In the genomic region with DNA sequence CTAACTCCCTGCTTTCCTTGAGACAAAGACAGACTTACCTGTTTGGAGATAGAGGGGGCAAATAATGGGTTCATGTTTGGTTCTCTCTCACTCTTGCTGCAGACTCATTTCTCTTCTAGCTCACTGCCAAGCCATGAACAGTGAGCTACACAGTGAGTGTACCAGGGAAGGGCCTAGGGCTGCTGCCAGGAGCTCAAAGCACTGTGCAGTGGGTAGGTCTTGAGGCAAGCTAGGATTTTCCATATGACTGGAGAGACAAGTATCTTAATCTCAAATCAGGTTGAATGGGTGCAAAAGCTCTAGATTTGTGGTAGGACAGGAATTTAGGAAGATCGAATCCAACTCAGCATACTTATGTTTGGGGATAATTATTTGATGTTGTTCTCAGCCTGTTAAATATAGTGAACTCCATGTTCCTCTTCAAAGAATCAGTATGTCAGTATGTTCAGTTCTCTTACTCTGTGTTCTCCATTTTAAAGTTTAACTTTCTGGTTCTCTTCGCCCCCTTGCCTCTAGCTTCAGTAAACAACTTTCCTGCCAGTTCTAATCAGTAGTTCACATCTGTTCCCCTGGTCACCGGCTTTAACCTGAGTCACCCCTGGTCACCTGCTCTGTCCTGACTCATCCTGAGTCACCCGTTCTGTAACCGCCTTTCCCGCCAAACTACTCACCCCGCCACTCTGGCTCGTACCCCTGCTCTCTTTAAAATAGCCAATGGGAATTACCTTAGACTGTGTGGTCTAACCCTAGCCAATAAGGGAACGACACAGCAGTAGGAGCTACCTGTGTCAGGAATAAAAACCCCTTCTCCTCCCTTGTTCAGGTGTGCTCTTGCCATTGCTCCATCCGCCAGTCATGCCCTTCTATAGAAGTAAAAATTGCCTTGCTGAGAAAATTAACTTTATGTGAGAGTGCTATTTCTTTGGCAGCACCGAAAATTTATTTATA, we compare ENCODE assay signal across 25 cellular contexts. TPM values are rescaled to one million over a fixed set of nuclear protein-coding genes. Genes with fewer than 3 reads are reported as not detected.
DNase-seq lines count a peak whose midpoint lies in the region; ATAC-seq, FAIRE-seq and TF ChIP-seq lines count a peak whose summit lies in the region.
"Had no signal": no experiment of that assay in that cellular context is flagged by ENCODE, and none has a peak within 500 bp of the region (broad histone marks: within the 10 kb centered on the region; RNA-seq: fewer than 3 reads in every experiment).

No MANE protein-coding gene starts in this region.

- H2AFZ ChIP-seq in OCI-LY7 (ENCODE audit: low read length), result no peak overlapping the region
- H2AFZ ChIP-seq: neural progenitor cell had no signal

- POLR2A ChIA-PET in OCI-LY7 (lab: Charles Lee), result interaction anchor here (0.9 kb wide), 1 partner anchor 169 kb away, joined by 3 read pairs; no protein-coding TSS in a partner anchor

- no TSS peak for BruUV-seq in OCI-LY7 (replicated peaks; lab: Mats Ljungman, UMichigan)

- TF ChIP-seq POLR2A in erythroblast (IDR thresholded peaks at IDR 0.05; ENCODE audit: low read length), result no peak

- FAIRE-seq in small intestine (lab: Jason Lieb, UNC), result no peak

- peak; percentile 50 for DNase-seq in DMS53 (lab: John Stamatoyannopoulos, UW)
- DNase-seq in DMS53 treated with DMSO at 0.1 percent for 48 hours (lab: John Stamatoyannopoulos, UW; ENCODE audit: unreplicated experiment), result no peak
- DNase-seq in RKO (ENCODE audit: low spot score), result peak; percentile 70
- DNase-seq in erythroblast (lab: John Stamatoyannopoulos, UW), result peak; percentile 56 to 65
- DNase-seq in small intestine, result peak; percentile 4
- DNase-seq in NCI-H146 treated with DMSO at 0.1 percent for 48 hours (lab: John Stamatoyannopoulos, UW; ENCODE audit: unreplicated experiment), result no peak
- DNase-seq in OCI-LY7 (ENCODE audit: low spot score), result no peak
- DNase-seq: activated CD4-positive, alpha-beta T cell treated with anti-CD3 and anti-CD28 coated beads, Interleukin-2, amount 10 ng/mL, durations not matched to agents 7 days and 5 days; activated CD8-positive, alpha-beta memory T cell treated with anti-CD3 and anti-CD28 coated beads, Interleukin-2, amount 50 U/mL, for 4 hours; activated effector memory CD4-positive, alpha-beta T cell treated with Interleukin-2 at 50 U/mL for 16 hours; heart right ventricle; NCI-H1417; NCI-H526; SIG-M5; spleen; stimulated activated CD4-positive, alpha-beta T cell treated with anti-CD3 and anti-CD28 coated beads, Interleukin-4, amount 100 ng/mL, for 24 hours; stimulated activated naive CD8-positive, alpha-beta T cell treated with anti-CD3 and anti-CD28 coated beads, Interleukin-15, amount 100 ng/mL, for 72 hours; T-helper 1 cell had no signal

- H3K36me3 ChIP-seq in small intestine (ENCODE audit: control insufficient read depth in 2 of 2, insufficient read depth in 2 of 2, low read length in 2 of 2), result no peaks in the 10 kb centered on the region
- no peaks in the 10 kb centered on the region; the same call in 1 of the 2 replicates for H3K36me3 ChIP-seq in OCI-LY7 (ENCODE audit: insufficient read depth, low read length)
- H3K36me3 ChIP-seq: heart right ventricle, neural progenitor cell, spleen, tibial nerve had no signal

- CTCF ChIA-PET in OCI-LY7 (lab: Charles Lee; ENCODE audit: unreplicated experiment), result no interaction called here

- intact Hi-C loops in OCI-LY7 (cut with micrococcal nuclease; ENCODE audit: unreplicated experiment), result loop anchor here (10.0 kb wide), 1 partner anchor 216 kb away; no protein-coding TSS in a partner anchor

- H3K9me3 ChIP-seq in small intestine (ENCODE audit: control insufficient read depth, low read depth) (no peaks in the 10 kb centered on the region), OCI-LY7 (ENCODE audit: low read length) (no peaks in the 10 kb centered on the region)
- H3K9me3 ChIP-seq: tibial nerve had no signal

- no peaks in the 10 kb centered on the region for H3K27me3 ChIP-seq in small intestine (ENCODE audit: control insufficient read depth in 2 of 2, insufficient read depth in 2 of 2, low read length in 2 of 2)
- H3K27me3 ChIP-seq: heart right ventricle, neural progenitor cell, spleen, tibial nerve had no signal

- H3K27ac ChIP-seq in small intestine (ENCODE audit: low read depth in 1 of 2, low read length in 1 of 2) (no peak overlapping the region), OCI-LY7 (ENCODE audit: low read depth, low read length, poor library complexity, severe bottlenecking) (no peak overlapping the region)
- H3K27ac ChIP-seq: 22Rv1, heart right ventricle, KMS-11, neural progenitor cell, psoas muscle, spleen, tibial nerve had no signal

- ATAC-seq in GM18867 (IDR thresholded peaks at IDR 0.05; ENCODE audit: unreplicated experiment), result no peak
- ATAC-seq: heart right ventricle; stimulated activated naive CD8-positive, alpha-beta T cell treated with anti-CD3 and anti-CD28 coated beads, Interleukin-15, amount 100 ng/mL, for 72 hours had no signal

- no peaks in the 10 kb centered on the region for H3K9me2 ChIP-seq in OCI-LY7 (ENCODE audit: insufficient read depth, low read length)

- no peaks in the 10 kb centered on the region for H3K4me1 ChIP-seq in small intestine (ENCODE audit: control insufficient read depth in 2 of 2, insufficient read depth in 1 of 2, low read depth in 1 of 2, low read length in 1 of 2)
- peaks cover 14% of the 10 kb centered on the region for H3K4me1 ChIP-seq in OCI-LY7 (ENCODE audit: insufficient read depth, low read length, poor library complexity, severe bottlenecking)
- H3K4me1 ChIP-seq: heart right ventricle, neural progenitor cell, tibial nerve had no signal

- H3K79me2 ChIP-seq in OCI-LY7 (ENCODE audit: insufficient read depth, low read depth, low read length), result no peaks in the 10 kb centered on the region

- TF ChIP-seq CTCF in OCI-LY7 (conservative IDR thresholded peaks at IDR 0.05; ENCODE audit: low read length), result no peak

- whole genome bisulfite sequencing in small intestine, 3 donors, result 79 to 88% (median 85%) methylated on average over 11 of the region's 11 CpGs

- H3K4me2 ChIP-seq in OCI-LY7 (ENCODE audit: low read length), result no peak overlapping the region
- H3K4me2 ChIP-seq: KMS-11, neural progenitor cell had no signal

- H3K4me3 ChIP-seq in small intestine (ENCODE audit: low read depth in 1 of 2, low read length in 2 of 2), result no peak overlapping the region
- H3K4me3 ChIP-seq in OCI-LY7 (ENCODE audit: low read depth, low read length, poor library complexity, severe bottlenecking), result no peak overlapping the region
- H3K4me3 ChIP-seq: heart right ventricle, neural progenitor cell, psoas muscle, spleen, tibial nerve had no signal

- no peaks in the 10 kb centered on the region for H4K20me1 ChIP-seq in OCI-LY7 (ENCODE audit: insufficient read depth, low read length)

RNA-seq across cellular contexts. Expression of a gene that starts 21.9 kb away (rescaled TPM):
- polyA plus RNA-seq in small intestine, result not detected
- not detected in 2 replicates for total RNA-seq in OCI-LY7 (2014; rRNA removed; shearing (Covaris generic))
- not detected in 2 replicates for total RNA-seq in OCI-LY7 (2022)
- total RNA-seq: activated CD4-positive, alpha-beta T cell treated with anti-CD3 and anti-CD28 coated beads, Interleukin-2, amount 10 ng/mL, durations not matched to agents 7 days and 5 days; lower leg skin; psoas muscle; tibial nerve had no signal
- polyA plus RNA-seq: heart right ventricle had no signal

RNA-seq across cellular contexts. Expression of a gene that starts 54.4 kb away (rescaled TPM):
- polyA plus RNA-seq in small intestine, result 10 to 100 TPM in 1 of 3 donors, 1 to 10 TPM in 2; 4.7 to 10.3 (median 6.0) TPM
- 5.5 and 7.2 TPM in 2 replicates for total RNA-seq in OCI-LY7 (2014; rRNA removed; shearing (Covaris generic))
- total RNA-seq in OCI-LY7 (2022), result 16.4 and 22.8 TPM in 2 replicates

Comparison
In these comparisons a context has a peak if more than half of its experiments do, and no peak if none do; other contexts are left out.
1. DNase-seq: peak in DMS53 (single experiment), RKO (single experiment), erythroblast (2 of 2) and small intestine (single experiment); none in DMS53 treated with DMSO at 0.1 percent for 48 hours (single experiment), NCI-H146 treated with DMSO at 0.1 percent for 48 hours (single experiment) and OCI-LY7 (single experiment).